In the genomic region with DNA sequence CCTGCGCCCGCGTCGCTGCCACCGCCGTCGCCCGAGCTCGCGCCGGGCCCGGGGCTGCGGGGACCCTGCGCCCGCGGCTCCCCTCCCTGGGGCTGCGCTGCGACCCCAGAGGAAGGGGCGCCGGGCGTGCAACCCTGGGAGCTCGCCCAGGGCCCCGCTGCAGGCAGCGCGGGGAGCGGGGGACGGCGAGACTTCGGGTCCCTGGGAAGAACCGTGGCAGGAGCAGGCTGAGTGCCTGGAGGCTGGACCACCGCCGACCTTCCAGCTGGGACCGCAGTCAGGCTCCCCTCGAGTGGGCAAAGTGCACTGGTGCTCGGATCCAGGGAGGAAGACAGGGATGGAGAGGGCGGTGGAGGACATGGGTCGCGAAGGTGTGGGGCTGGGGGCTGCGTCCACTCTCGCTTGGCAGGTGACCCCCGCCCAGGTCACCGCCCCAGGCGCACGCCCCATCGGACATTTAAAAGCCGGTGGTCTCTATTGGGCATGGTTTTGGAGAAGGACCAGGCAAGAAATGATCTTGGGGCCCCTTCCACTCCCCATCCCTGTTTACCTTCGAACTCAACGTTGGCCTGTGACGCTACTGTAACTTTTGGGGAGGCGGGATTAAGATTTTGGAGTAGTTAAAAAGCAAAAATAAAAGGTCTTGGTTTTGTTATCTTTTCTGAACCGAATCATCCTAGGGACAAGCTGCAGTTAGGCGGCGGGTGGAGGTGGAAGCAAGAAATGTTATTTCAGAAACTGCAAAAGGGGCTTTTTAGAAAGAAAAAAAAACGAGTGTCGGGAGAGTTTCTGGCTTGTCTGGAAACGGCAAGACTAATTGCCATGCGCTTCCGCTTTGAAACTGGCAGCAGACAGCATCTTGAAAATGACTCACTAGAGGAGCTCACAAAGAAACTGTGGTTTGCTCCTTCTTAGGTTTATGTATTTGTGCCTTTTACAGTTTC, we compare ENCODE assay signal across 8 cellular contexts.
A peak's percentile ranks its signal among the peaks of the same experiment; 100 is the strongest.
DNase-seq lines count a peak whose midpoint lies in the region; TF ChIP-seq lines count a peak whose summit lies in the region.

No MANE protein-coding gene starts in this region.

- H3K36me3 ChIP-seq in HAP-1 (replicated peaks): no peaks in the 10 kb centered on the region

- no peak for TF ChIP-seq CTCF in GM12865 (IDR thresholded peaks at IDR 0.05; ENCODE audit: insufficient read depth, low read depth, low read length, missing control alignments)
- TF ChIP-seq CTCF in choroid plexus epithelial cell (conservative IDR thresholded peaks at IDR 0.05; ENCODE audit: low read depth, low read length): no peak

- H3K4me1 ChIP-seq in HAP-1: peaks cover 5% of the 10 kb centered on the region

- DNase-seq in GM12865 (ENCODE audit: low read depth) (peak; percentile 92), HAP-1 (ENCODE audit: low spot score in 2 of 2) (peak; percentile 31 to 47), LoVo (ENCODE audit: low spot score) (peak; percentile 64), choroid plexus epithelial cell (ENCODE audit: low read depth) (peak; percentile 88), left kidney (ENCODE audit: low read depth, low spot score) (peak; percentile 78), NCI-H1694 (lab: John Stamatoyannopoulos, UW) (no peak)
- peak; percentile 62 for DNase-seq in activated CD4-positive, CD25-positive, alpha-beta regulatory T cell treated with anti-CD3 and anti-CD28 coated beads, Interleukin-2, amount 50 U/mL, for 72 hours
- DNase-seq in stimulated activated CD4-positive, alpha-beta T cell treated with anti-CD3 and anti-CD28 coated beads, Interleukin-4, amount 100 ng/mL, for 1 hour: peak; percentile 69

- H3K27me3 ChIP-seq in HAP-1 (ENCODE audit: low read depth): no peaks in the 10 kb centered on the region

- H3K9me3 ChIP-seq in HAP-1: no peaks in the 10 kb centered on the region

- peak overlapping the region; percentile 70 for H3K4me3 ChIP-seq in GM12865 (ENCODE audit: low read depth, low read length)
- H3K4me3 ChIP-seq in HAP-1: peak overlapping the region; percentile 55
- peak overlapping the region; percentile 96 for H3K4me3 ChIP-seq in choroid plexus epithelial cell (ENCODE audit: low read depth, low read length)

- in situ Hi-C loops in HAP-1 (cut with MboI; ENCODE audit: low sequenced_read_pairs): no loop called here
